35 cellular contexts compared by ENCODE assay signal in genomic region chr16:25311039-25311438, GRCh38.
"Had no signal": no experiment of that assay in that cellular context is flagged by ENCODE, and none has a peak within 500 bp of the region (broad histone marks: within the 10 kb centered on the region; RNA-seq: fewer than 3 reads in every experiment).

No MANE protein-coding gene starts in this region.

- H3K4me3 ChIP-seq: MG63 had no signal

- H3K27ac ChIP-seq: KMS-11 had no signal

- H3K9ac ChIP-seq: KMS-11 had no signal

- H3K27me3 ChIP-seq: MG63 had no signal

- DNase-seq: Karpas-422, Kasumi-1, MM.1S, MV-4-11, NCI-H1048, NCI-H1092, NCI-H1092 treated with DMSO at 0.1 percent for 48 hours, NCI-H1105, NCI-H1105 treated with DMSO at 0.1 percent for 48 hours, NCI-H1417, NCI-H1417 treated with DMSO at 0.1 percent for 48 hours, NCI-H1436, NCI-H146, NCI-H1694, NCI-H1694 treated with DMSO at 0.1 percent for 48 hours, NCI-H187, NCI-H187 treated with DMSO at 0.1 percent for 48 hours, NCI-H1930, NCI-H2029, NCI-H2029 treated with DMSO at 0.1 percent for 48 hours, NCI-H2081, NCI-H2081 treated with DMSO at 0.1 percent for 48 hours, NCI-H2107, NCI-H2171, NCI-H2171 treated with DMSO at 0.1 percent for 48 hours, NCI-H2227 treated with DMSO at 0.1 percent for 48 hours, NCI-H226, NCI-H345, NCI-H446, NCI-H446 treated with DMSO at 0.1 percent for 48 hours, NCI-H510A, NCI-H510A treated with DMSO at 0.1 percent for 48 hours, NCI-H524 had no signal

- H3K4me2 ChIP-seq: KMS-11 had no signal

- H3K36me3 ChIP-seq: MG63 had no signal
